7 cellular contexts compared by ENCODE assay signal in genomic region chrX:38192007-38192625, GRCh38. TPM values are rescaled to one million over a fixed set of nuclear protein-coding genes. Genes with fewer than 3 reads are reported as not detected.
DNase-seq lines count a peak whose midpoint lies in the region; ATAC-seq, FAIRE-seq and TF ChIP-seq lines count a peak whose summit lies in the region.

No MANE protein-coding gene starts in this region.

- TF ChIP-seq CTCF in osteocyte (IDR thresholded peaks at IDR 0.05) = peak; percentile 55

- DNase-seq in GM18507 (ENCODE audit: extremely low spot score, insufficient read length, low read depth) = no peak
- DNase-seq in MV-4-11 (lab: John Stamatoyannopoulos, UW) = peak; percentile 2
- peak; percentile 2 for DNase-seq in central memory CD4-positive, alpha-beta T cell
- no peak for DNase-seq in osteocyte (ENCODE audit: extremely low spot score, unreplicated experiment)
- DNase-seq in activated T-cell treated with anti-CD3 and anti-CD28 coated beads, Interleukin-2, amount 50 U/mL, for 1 hour = no peak
- no peak for DNase-seq in GM19240 (ENCODE audit: insufficient read length, low spot score)

- peak; percentile 72 for FAIRE-seq in GM18507 (lab: Jason Lieb, UNC)

- H3K4me1 Mint-ChIP-seq in osteocyte (ENCODE audit: unreplicated experiment) = peaks cover 6% of the 10 kb centered on the region

- H3K4me3 Mint-ChIP-seq in osteocyte (ENCODE audit: unreplicated experiment) = no peak overlapping the region

- no peaks in the 10 kb centered on the region for H3K9me3 Mint-ChIP-seq in osteocyte (ENCODE audit: unreplicated experiment)

- H3K27me3 Mint-ChIP-seq in osteocyte (ENCODE audit: unreplicated experiment) = no peaks in the 10 kb centered on the region

- no peaks in the 10 kb centered on the region for H3K36me3 Mint-ChIP-seq in osteocyte (ENCODE audit: unreplicated experiment)

- ATAC-seq in HG03460 (IDR thresholded peaks at IDR 0.05; ENCODE audit: unreplicated experiment) = no peak

- H3K27ac Mint-ChIP-seq in osteocyte (ENCODE audit: unreplicated experiment) = no peak overlapping the region

RNA-seq across cellular contexts. Expression of gene SRPX, which starts 28.6 kb away (rescaled TPM):
- total RNA-seq in osteocyte = 41.7 and 48.0 TPM in 2 replicates

Comparison
In these comparisons a context has a peak if more than half of its experiments do, and no peak if none do; other contexts are left out.
1. DNase-seq: peak in MV-4-11 (single experiment) and central memory CD4-positive, alpha-beta T cell (single experiment); none in GM18507 (single experiment), osteocyte (single experiment), activated T-cell treated with anti-CD3 and anti-CD28 coated beads, Interleukin-2, amount 50 U/mL, for 1 hour (single experiment) and GM19240 (single experiment).